ENCODE assay signal across 8 cellular contexts in genomic region chr3:120093923-120094775, GRCh38. TPM values are rescaled to one million over a fixed set of nuclear protein-coding genes. Genes with fewer than 3 reads are reported as not detected.
A peak's percentile ranks its signal among the peaks of the same experiment; 100 is the strongest.
DNase-seq lines count a peak whose midpoint lies in the region; ATAC-seq and TF ChIP-seq lines count a peak whose summit lies in the region.

GSK3B (minus strand) TSS chr3:120094447; CDS start chr3:120093434, 1,013 bp downstream.

- H3K4me1 ChIP-seq in foreskin keratinocyte (peaks cover 28% of the 10 kb centered on the region), thyroid gland (peaks cover 19 to 29% of the 10 kb centered on the region in 2 donors)

- TF ChIP-seq CTCF in foreskin keratinocyte (conservative IDR thresholded peaks at IDR 0.05): no peak
- TF ChIP-seq CTCF in thyroid gland (IDR thresholded peaks at IDR 0.05): peak in 1 of 6 experiments; percentile 4

- WGBS in thyroid gland, 2 donors: 1% methylated on average over 43 to 65 of the region's 94 CpGs

- no peaks in the 10 kb centered on the region for H3K9me3 ChIP-seq in thyroid gland

- H3K4me3 ChIP-seq in thyroid gland (replicated peaks in 1 of 3): peak within 1 kb of the TSS; percentile 16 to 94 (median 81)

- DNase-seq in COLO668 (lab: John Stamatoyannopoulos, UW; ENCODE audit: unreplicated experiment) (peak; percentile 82), HT-29 (ENCODE audit: low spot score) (no peak), RPMI7951 (ENCODE audit: low read depth) (no peak), foreskin keratinocyte (no peak), occipital lobe (lab: John Stamatoyannopoulos, UW) (peak; percentile 68), thyroid gland (peak in 1 of 2 donors; percentile 75)
- peak; percentile 60 for DNase-seq in activated gamma-delta T cell treated with anti-CD3 and anti-CD28 coated beads, Interleukin-2, amount 50 U/mL, for 16 hours (ENCODE audit: low read depth)

- peak within 1 kb of the TSS; percentile 99 for H3K27ac ChIP-seq in foreskin keratinocyte
- peak within 1 kb of the TSS; percentile 97 to 100 (median 99) for H3K27ac ChIP-seq in thyroid gland

- H3K27me3 ChIP-seq in foreskin keratinocyte (no peaks in the 10 kb centered on the region), thyroid gland (no peaks in the 10 kb centered on the region)

- H3K36me3 ChIP-seq in thyroid gland: no peaks in the 10 kb centered on the region

- ATAC-seq in GM19463 (IDR thresholded peaks at IDR 0.05; ENCODE audit: unreplicated experiment) (peak; percentile 28), foreskin keratinocyte (peak; percentile 64)

- peak; percentile 83 to 96 for TF ChIP-seq POLR2A in thyroid gland (IDR thresholded peaks at IDR 0.05)

- intact Hi-C loops in thyroid gland (cut with DNase I): no loop called here

RNA-seq across cellular contexts. Expression of gene GSK3B, which starts in this region (rescaled TPM):
- total RNA-seq in HT-29 (2014; rRNA removed; shearing (Covaris generic)): 23.3 and 25.2 TPM in 2 replicates
- total RNA-seq in RPMI7951 (2014; rRNA removed; shearing (Covaris generic)): 43.8 and 55.5 TPM in 2 replicates
- 92.4 and 96.0 TPM in 2 replicates for total RNA-seq in foreskin keratinocyte
- polyA plus RNA-seq in foreskin keratinocyte: 34.6 and 37.2 TPM in 2 replicates
- 117 TPM for total RNA-seq in occipital lobe
- 10 to 100 TPM; 35.0 to 53.2 (median 44.0) TPM for total RNA-seq in thyroid gland

Comparison
In these comparisons a context has a peak if more than half of its experiments do, and no peak if none do; other contexts are left out.
1. DNase-seq: peak in COLO668 (single experiment), activated gamma-delta T cell treated with anti-CD3 and anti-CD28 coated beads, Interleukin-2, amount 50 U/mL, for 16 hours (single experiment) and occipital lobe (single experiment); none in HT-29 (single experiment), RPMI7951 (single experiment) and foreskin keratinocyte (0 of 2).